In genomic region chr3:194633349-194634004, GRCh38 we compare ENCODE assay signal across 1 cellular context.
TF ChIP-seq lines count a peak whose summit lies in the region.

A gene with protein sequence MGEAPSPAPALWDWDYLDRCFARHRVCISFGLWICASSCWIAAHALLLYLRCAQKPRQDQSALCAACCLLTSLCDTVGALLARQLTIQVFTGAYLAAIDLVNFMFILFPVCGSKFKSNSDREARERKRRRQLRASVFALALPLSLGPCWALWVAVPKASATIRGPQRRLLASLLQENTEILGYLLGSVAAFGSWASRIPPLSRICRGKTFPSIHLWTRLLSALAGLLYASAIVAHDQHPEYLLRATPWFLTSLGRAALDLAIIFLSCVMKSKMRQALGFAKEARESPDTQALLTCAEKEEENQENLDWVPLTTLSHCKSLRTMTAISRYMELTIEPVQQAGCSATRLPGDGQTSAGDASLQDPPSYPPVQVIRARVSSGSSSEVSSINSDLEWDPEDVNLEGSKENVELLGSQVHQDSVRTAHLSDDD (minus strand): TSS chr3:194633419. CDS start chr3:194633215, 204 bp downstream.

TF ChIP-seq in IMR-90, 13 proteins besides CTCF, POLR2A, EP300 and RAD21:
- TF ChIP-seq, protein P1, sequence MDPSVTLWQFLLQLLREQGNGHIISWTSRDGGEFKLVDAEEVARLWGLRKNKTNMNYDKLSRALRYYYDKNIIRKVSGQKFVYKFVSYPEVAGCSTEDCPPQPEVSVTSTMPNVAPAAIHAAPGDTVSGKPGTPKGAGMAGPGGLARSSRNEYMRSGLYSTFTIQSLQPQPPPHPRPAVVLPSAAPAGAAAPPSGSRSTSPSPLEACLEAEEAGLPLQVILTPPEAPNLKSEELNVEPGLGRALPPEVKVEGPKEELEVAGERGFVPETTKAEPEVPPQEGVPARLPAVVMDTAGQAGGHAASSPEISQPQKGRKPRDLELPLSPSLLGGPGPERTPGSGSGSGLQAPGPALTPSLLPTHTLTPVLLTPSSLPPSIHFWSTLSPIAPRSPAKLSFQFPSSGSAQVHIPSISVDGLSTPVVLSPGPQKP (IDR thresholded peaks at IDR 0.05; ENCODE audit: borderline replicate concordance, low read depth, low read length) = no peak
- TF ChIP-seq MAZ (IDR thresholded peaks at IDR 0.05; ENCODE audit: borderline replicate concordance, low read depth, low read length) = peak; percentile 86; the same call in 1 of the 2 replicates
- peak; percentile 71 for TF ChIP-seq MXI1 (IDR thresholded peaks at IDR 0.05; ENCODE audit: borderline replicate concordance, low read depth, low read length)
